Comparison of ENCODE assay signal across 16 cellular contexts in genomic region chr4:28014469-28014868, GRCh38.
A peak's percentile ranks its signal among the peaks of the same experiment; 100 is the strongest.
DNase-seq lines count a peak whose midpoint lies in the region; ATAC-seq lines count a peak whose summit lies in the region.
"Had no signal": no experiment of that assay in that cellular context is flagged by ENCODE, and none has a peak within 500 bp of the region (broad histone marks: within the 10 kb centered on the region; RNA-seq: fewer than 3 reads in every experiment).

No MANE protein-coding gene starts in this region.

- H2BK12ac ChIP-seq in trophoblast cell (ENCODE audit: low read length) = no peak overlapping the region

- no peaks in the 10 kb centered on the region for H3K36me3 ChIP-seq in trophoblast cell (ENCODE audit: control insufficient read depth in 1 of 2, insufficient read depth in 2 of 2, low read length in 2 of 2)
- H3K36me3 ChIP-seq: BLaER1 had no signal

- WGBS in trophoblast cell (ENCODE audit: extremely low coverage, insufficient coverage, insufficient read length) = no CpG with 5 or more reads among the region's 4 CpGs

- no peak overlapping the region for H3K9ac ChIP-seq in trophoblast cell (ENCODE audit: low read length)
- H3K9ac ChIP-seq: BLaER1 had no signal

- ATAC-seq in GM21423 (IDR thresholded peaks at IDR 0.05; ENCODE audit: unreplicated experiment) (no peak), HG02970 (IDR thresholded peaks at IDR 0.05; ENCODE audit: low FRiP score, unreplicated experiment) (no peak)
- ATAC-seq: GM23338 had no signal

- H4K12ac ChIP-seq in trophoblast cell (ENCODE audit: low read depth, low read length) = no peak overlapping the region

- no peaks in the 10 kb centered on the region for H3K4me1 ChIP-seq in trophoblast cell (ENCODE audit: control insufficient read depth in 1 of 2, insufficient read depth in 2 of 2, low read length in 2 of 2)
- H3K4me1 ChIP-seq: BLaER1, Caco-2 had no signal

- H3K18ac ChIP-seq in trophoblast cell (ENCODE audit: low read length) = no peak overlapping the region

- H2BK120ac ChIP-seq in trophoblast cell (ENCODE audit: insufficient read depth, low read length, poor library complexity) = no peak overlapping the region

- no peak overlapping the region for H3K23ac ChIP-seq in trophoblast cell (ENCODE audit: low read length)

- no peak overlapping the region for H2AFZ ChIP-seq in trophoblast cell (ENCODE audit: insufficient read depth, low read length, poor library complexity)
- H2AFZ ChIP-seq: GM23338 had no signal

- no peaks in the 10 kb centered on the region for H3K27me3 ChIP-seq in trophoblast cell (ENCODE audit: insufficient read depth, low read length)
- H3K27me3 ChIP-seq: BLaER1 had no signal

- peaks cover 9% of the 10 kb centered on the region for H3K9me3 ChIP-seq in trophoblast cell (ENCODE audit: insufficient read depth, low read depth, low read length)
- H3K9me3 ChIP-seq: Caco-2 had no signal

- no peak overlapping the region for H2AK5ac ChIP-seq in trophoblast cell (ENCODE audit: low read length)

- peak overlapping the region; percentile 40 for H3K4me3 ChIP-seq in trophoblast cell (ENCODE audit: low read depth, low read length)
- H3K4me3 ChIP-seq: BLaER1, GM23338 had no signal

- no peaks in the 10 kb centered on the region for H3K79me2 ChIP-seq in trophoblast cell (ENCODE audit: control insufficient read depth, insufficient read depth, low read length, poor library complexity)

- H3K4ac ChIP-seq in trophoblast cell (ENCODE audit: low read depth, low read length) = no peak overlapping the region

- DNase-seq in NCI-H748 (lab: John Stamatoyannopoulos, UW; ENCODE audit: unreplicated experiment) (peak; percentile 6), NCI-H748 treated with DMSO at 0.1 percent for 48 hours (lab: John Stamatoyannopoulos, UW) (no peak), ELR (ENCODE audit: low read depth) (peak; percentile 30), OCI-M1 (lab: John Stamatoyannopoulos, UW) (peak; percentile 11), trophoblast cell (no peak), NCI-H446 treated with DMSO at 0.1 percent for 48 hours (lab: John Stamatoyannopoulos, UW) (no peak)
- DNase-seq: 8988T; AML-193; Caco-2; CD8-positive, alpha-beta memory T cell; DND-41; H7 had no signal

- no peak overlapping the region for H3K27ac ChIP-seq in trophoblast cell (ENCODE audit: low read depth, low read length)
- H3K27ac ChIP-seq: BLaER1 had no signal

- H3K4me2 ChIP-seq in trophoblast cell (ENCODE audit: low read length) = no peak overlapping the region
- H3K4me2 ChIP-seq: BLaER1, GM23338 had no signal

- H3K79me1 ChIP-seq in trophoblast cell (ENCODE audit: low read length) = no peaks in the 10 kb centered on the region

- H4K91ac ChIP-seq in trophoblast cell (ENCODE audit: low read depth, low read length) = no peak overlapping the region

- H3K14ac ChIP-seq in trophoblast cell (ENCODE audit: low read length) = no peak overlapping the region

- no peak overlapping the region for H4K8ac ChIP-seq in trophoblast cell (ENCODE audit: low read depth, low read length)

- H2BK5ac ChIP-seq in trophoblast cell (ENCODE audit: low read depth, low read length, poor library complexity) = no peak overlapping the region

Comparison
In these comparisons a context has a peak if more than half of its experiments do, and no peak if none do; other contexts are left out.
1. DNase-seq: peak in NCI-H748 (single experiment), ELR (single experiment) and OCI-M1 (single experiment); none in NCI-H748 treated with DMSO at 0.1 percent for 48 hours (single experiment), trophoblast cell (0 of 2) and NCI-H446 treated with DMSO at 0.1 percent for 48 hours (single experiment).